ENCODE assay signal across 15 cellular contexts in the genomic region with DNA sequence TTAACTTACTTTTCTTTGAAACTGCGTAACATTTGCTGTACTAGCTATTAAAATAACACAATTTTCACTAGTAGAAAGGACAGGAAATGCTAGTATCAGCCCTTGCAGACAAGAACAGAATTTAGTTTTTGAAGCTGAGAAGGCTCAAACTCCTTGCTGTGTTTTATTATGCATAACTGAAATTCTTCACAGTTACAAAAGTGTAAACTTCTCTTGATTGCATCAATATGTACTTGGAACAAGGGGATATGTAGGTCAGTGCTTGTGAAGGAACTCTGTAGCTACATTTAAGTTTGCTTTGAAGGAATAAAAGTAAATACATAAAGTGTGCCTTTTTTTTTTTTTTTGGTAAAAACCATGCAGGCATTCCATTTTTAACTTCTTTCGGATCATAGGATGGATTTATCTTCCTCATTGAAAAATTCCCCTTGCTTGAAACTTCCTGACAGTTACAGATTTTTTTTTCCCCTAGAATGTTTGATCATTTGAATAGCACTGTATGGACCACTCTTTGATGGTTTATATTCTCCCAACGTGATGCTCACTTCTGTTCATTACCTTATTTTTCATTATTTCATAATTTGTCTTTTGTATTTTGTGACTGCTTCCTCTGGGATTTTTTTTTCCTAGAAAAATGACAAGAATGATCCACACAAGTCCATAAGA.
DNase-seq lines count a peak whose midpoint lies in the region; ATAC-seq and TF ChIP-seq lines count a peak whose summit lies in the region.
"Had no signal": no experiment of that assay in that cellular context is flagged by ENCODE, and none has a peak within 500 bp of the region (broad histone marks: within the 10 kb centered on the region; RNA-seq: fewer than 3 reads in every experiment).

No MANE protein-coding gene starts in this region.

- no peak for ATAC-seq in HG03521 (IDR thresholded peaks at IDR 0.05; ENCODE audit: unreplicated experiment)

- DNase-seq in ACHN (peak; percentile 56), NCI-H226 (peak; percentile 69), fibroblast of the aortic adventitia (ENCODE audit: low read depth) (peak; percentile 81), non-pigmented ciliary epithelial cell (ENCODE audit: low read depth) (peak; percentile 63), GDM1 (lab: John Stamatoyannopoulos, UW) (no peak), GF-D8 (lab: John Stamatoyannopoulos, UW) (no peak)
- DNase-seq in stimulated activated CD4-positive, alpha-beta T cell treated with anti-CD3 and anti-CD28 coated beads, Interleukin-15, amount 100 ng/mL, for 24 hours: no peak
- DNase-seq: activated CD8-positive, alpha-beta memory T cell treated with anti-CD3 and anti-CD28 coated beads, Interleukin-2, amount 50 U/mL, for 48 hours; central memory CD4-positive, alpha-beta T cell; NCI-H1694 treated with DMSO at 0.1 percent for 48 hours; T-helper 9 cell; tibial artery had no signal

- no peak for TF ChIP-seq CTCF in fibroblast of the aortic adventitia (IDR thresholded peaks at IDR 0.05; ENCODE audit: insufficient read depth, low read length)

- no peak overlapping the region for H3K4me3 ChIP-seq in fibroblast of the aortic adventitia (ENCODE audit: low read depth, low read length)
- H3K4me3 ChIP-seq: BLaER1, neural progenitor cell, tibial artery had no signal

- in situ Hi-C loops in ACHN (cut with HindIII; ENCODE audit: low pct_ligation_motif_present, low pct_unique_long_range_greater_than_20kb, low sequenced_read_pairs): no loop called here

Comparison
In these comparisons a context has a peak if more than half of its experiments do, and no peak if none do; other contexts are left out.
1. DNase-seq: peak in ACHN (single experiment), NCI-H226 (single experiment), fibroblast of the aortic adventitia (single experiment) and non-pigmented ciliary epithelial cell (single experiment); none in GDM1 (single experiment), GF-D8 (single experiment) and stimulated activated CD4-positive, alpha-beta T cell treated with anti-CD3 and anti-CD28 coated beads, Interleukin-15, amount 100 ng/mL, for 24 hours (single experiment).